9 cellular contexts compared by ENCODE assay signal in the genomic region with DNA sequence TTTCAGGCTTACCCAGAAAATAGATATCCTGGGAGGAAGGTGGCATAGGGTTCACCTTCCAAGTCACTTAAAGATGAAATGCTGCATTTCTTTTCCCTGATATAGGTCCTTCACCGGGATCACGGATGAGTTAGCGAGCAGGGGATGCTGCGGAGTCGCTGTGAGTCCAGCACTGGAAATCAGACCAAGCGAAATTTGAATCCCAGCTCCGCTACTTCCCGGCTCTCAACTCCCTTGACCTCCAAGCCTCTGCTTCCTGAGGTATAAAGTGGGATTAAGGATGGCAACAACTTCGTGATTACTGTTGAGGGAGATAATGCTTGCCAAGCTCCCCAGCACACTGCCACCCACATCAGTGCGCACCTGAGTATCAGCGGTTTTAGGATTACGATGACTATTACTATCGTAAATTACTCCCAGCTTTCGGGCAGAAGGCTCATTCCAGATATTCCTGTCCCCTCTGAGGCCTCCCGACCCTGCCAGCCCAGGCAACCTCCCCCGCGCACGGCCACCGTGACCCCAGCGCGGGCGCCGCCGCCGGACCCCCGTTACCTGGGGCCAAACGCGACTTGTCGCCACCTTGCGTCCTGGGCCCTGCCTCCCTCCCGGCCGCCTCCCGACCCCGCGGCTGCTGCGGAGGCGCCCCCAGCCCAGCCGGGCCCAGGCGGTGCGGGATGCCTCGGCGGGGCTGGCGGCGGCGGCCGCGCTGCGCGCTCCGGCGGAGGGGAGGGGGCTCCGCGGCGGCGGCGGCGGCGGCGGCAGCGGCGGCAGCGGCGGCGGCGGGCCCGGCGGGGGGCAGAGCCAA. TPM values are rescaled to one million over a fixed set of nuclear protein-coding genes. Genes with fewer than 3 reads are reported as not detected.
DNase-seq lines count a peak whose midpoint lies in the region; TF ChIP-seq lines count a peak whose summit lies in the region.
"Had no signal": no experiment of that assay in that cellular context is flagged by ENCODE, and none has a peak within 500 bp of the region (broad histone marks: within the 10 kb centered on the region; RNA-seq: fewer than 3 reads in every experiment).

No MANE protein-coding gene starts in this region.

- H3K9me3 ChIP-seq in BLaER1 treated with 17β-estradiol and CSF1 and Interleukin-3, amounts not matched to agents 10 nM and 100 nM (replicated peaks in 1 of 11) = peaks cover 27 to 42% (median 34%) of the 10 kb centered on the region in 11 experiments
- H3K9me3 ChIP-seq in effector memory CD4-positive, alpha-beta T cell (ENCODE audit: control insufficient read depth, low read length) = no peaks in the 10 kb centered on the region
- no peaks in the 10 kb centered on the region for H3K9me3 ChIP-seq in neural progenitor cell (ENCODE audit: low read depth)
- no peaks in the 10 kb centered on the region for H3K9me3 ChIP-seq in adrenal gland (replicated peaks in 1 of 3)

- peaks cover 29% of the 10 kb centered on the region for H3K27me3 Mint-ChIP-seq in neural progenitor cell (ENCODE audit: insufficient read depth, low read depth)

- H2AFZ ChIP-seq in neural progenitor cell (replicated peaks) = peak overlapping the region; percentile 96

- H3K4me2 ChIP-seq in BLaER1 treated with 17β-estradiol and CSF1 and Interleukin-3, amounts not matched to agents 10 nM and 100 nM = peak overlapping the region in 10 of 11 experiments; percentile 69 to 84 (median 82); a peak in 17 of 22 replicates
- H3K4me2 ChIP-seq in neural progenitor cell = peak overlapping the region; percentile 98

- H3K36me3 ChIP-seq in BLaER1 treated with 17β-estradiol and CSF1 and Interleukin-3, amounts not matched to agents 10 nM and 100 nM = no peaks in the 10 kb centered on the region
- H3K36me3 ChIP-seq in effector memory CD4-positive, alpha-beta T cell (ENCODE audit: control insufficient read depth, insufficient read depth, low read length) = no peaks in the 10 kb centered on the region
- no peaks in the 10 kb centered on the region for H3K36me3 ChIP-seq in neural progenitor cell
- H3K36me3 ChIP-seq in adrenal gland (replicated peaks in 1 of 2) = no peaks in the 10 kb centered on the region

- H3K27me3 ChIP-seq in BLaER1 treated with 17β-estradiol and CSF1 and Interleukin-3, amounts not matched to agents 10 nM and 100 nM = peaks cover 53 to 70% (median 67%) of the 10 kb centered on the region in 11 experiments
- peaks cover 4% of the 10 kb centered on the region for H3K27me3 ChIP-seq in effector memory CD4-positive, alpha-beta T cell (replicated peaks; ENCODE audit: control insufficient read depth, insufficient read depth, low read length, poor library complexity, severe bottlenecking)
- H3K27me3 ChIP-seq in neural progenitor cell (peaks cover 54% of the 10 kb centered on the region), adrenal gland (peaks cover 16% of the 10 kb centered on the region)

- H3K9ac ChIP-seq in BLaER1 treated with 17β-estradiol and CSF1 and Interleukin-3, amounts not matched to agents 10 nM and 100 nM = no peak overlapping the region; a peak in 1 of 22 replicates
- no peak overlapping the region for H3K9ac ChIP-seq in neural progenitor cell

- intact Hi-C loops in adrenal gland (cut with DNase I) = no loop called here

- DNase-seq in LNCaP clone FGC (ENCODE audit: low read depth) (no peak), neural progenitor cell (ENCODE audit: low spot score) (peak; percentile 29), GM10266 (ENCODE audit: extremely low spot score) (no peak), SW480 (ENCODE audit: low spot score) (no peak), adrenal gland (no peak), EL (no peak)
- no peak for DNase-seq in effector memory CD4-positive, alpha-beta T cell
- DNase-seq: activated effector memory CD4-positive, alpha-beta T cell treated with Interleukin-2 at 50 U/mL for 16 hours had no signal

- peaks cover 4% of the 10 kb centered on the region for H3K9me3 Mint-ChIP-seq in neural progenitor cell

- H3K27ac Mint-ChIP-seq in neural progenitor cell = peak overlapping the region; percentile 1

- H3K79me2 ChIP-seq in neural progenitor cell (ENCODE audit: low read depth) = peaks cover 6% of the 10 kb centered on the region

- WGBS in adrenal gland, 4 donors = 11 to 65% (median 32%) methylated on average over 10 to 66 of the region's 67 CpGs

- TF ChIP-seq CTCF in LNCaP clone FGC (IDR thresholded peaks at IDR 0.05; ENCODE audit: control insufficient read depth, extremely low read depth, insufficient read depth) (no peak), neural progenitor cell (IDR thresholded peaks at IDR 0.05) (no peak), GM10266 (IDR thresholded peaks at IDR 0.05; ENCODE audit: control insufficient read depth, insufficient read depth, low read depth, missing control alignments) (no peak), adrenal gland (IDR thresholded peaks at IDR 0.05) (no peak)

- H3K4me3 Mint-ChIP-seq in neural progenitor cell = peak overlapping the region; percentile 88

- H3K36me3 Mint-ChIP-seq in neural progenitor cell = no peaks in the 10 kb centered on the region

- H3F3A ChIP-seq in neural progenitor cell (ENCODE audit: low read depth) = peaks cover 7% of the 10 kb centered on the region

- no peak overlapping the region for H3K27ac ChIP-seq in BLaER1 treated with 17β-estradiol and CSF1 and Interleukin-3, amounts not matched to agents 10 nM and 100 nM
- no peak overlapping the region for H3K27ac ChIP-seq in effector memory CD4-positive, alpha-beta T cell (ENCODE audit: insufficient read depth, low read length, poor library complexity, severe bottlenecking)
- H3K27ac ChIP-seq in neural progenitor cell (no peak overlapping the region), adrenal gland (no peak overlapping the region)

- peaks cover 0 to 7% (median 0%) of the 10 kb centered on the region in 10 experiments; a peak in 2 of 20 replicates for H3K4me1 ChIP-seq in BLaER1 treated with 17β-estradiol and CSF1 and Interleukin-3, amounts not matched to agents 10 nM and 100 nM
- peaks cover 5% of the 10 kb centered on the region for H3K4me1 ChIP-seq in effector memory CD4-positive, alpha-beta T cell (ENCODE audit: control insufficient read depth, insufficient read depth, low read length, poor library complexity, severe bottlenecking)
- peaks cover 17% of the 10 kb centered on the region for H3K4me1 ChIP-seq in neural progenitor cell
- peaks cover 0 to 2% of the 10 kb centered on the region in 2 donors for H3K4me1 ChIP-seq in adrenal gland (replicated peaks in 1 of 2)

- peaks cover 0 to 4% (median 0%) of the 10 kb centered on the region in 11 experiments; a peak in 3 of 22 replicates for H4K20me1 ChIP-seq in BLaER1 treated with 17β-estradiol and CSF1 and Interleukin-3, amounts not matched to agents 10 nM and 100 nM
- no peaks in the 10 kb centered on the region for H4K20me1 ChIP-seq in neural progenitor cell (ENCODE audit: low read depth)

- peak overlapping the region; percentile 42 to 69 (median 58); a peak in 17 of 20 replicates for H3K4me3 ChIP-seq in BLaER1 treated with 17β-estradiol and CSF1 and Interleukin-3, amounts not matched to agents 10 nM and 100 nM
- H3K4me3 ChIP-seq in LNCaP clone FGC (ENCODE audit: low read depth, low read length) (peak overlapping the region; percentile 23; the same call in 1 of the 2 replicates), neural progenitor cell (peak overlapping the region; percentile 78), adrenal gland (peak overlapping the region in 1 of 4 donors; percentile 54)
- H3K4me3 ChIP-seq in effector memory CD4-positive, alpha-beta T cell (ENCODE audit: insufficient read depth, low read depth, low read length, poor library complexity, severe bottlenecking) = peak overlapping the region; percentile 49

- H3K4me1 Mint-ChIP-seq in neural progenitor cell = peaks cover 18% of the 10 kb centered on the region

- no peak for TF ChIP-seq POLR2A in adrenal gland (IDR thresholded peaks at IDR 0.05)

RNA-seq across cellular contexts. Expression of gene GPR27, which starts 0.5 kb away (rescaled TPM):
- total RNA-seq in neural progenitor cell (ENCODE audit: low replicate concordance) = 18.3 and 19.4 TPM in 2 replicates
- total RNA-seq in adrenal gland = 1 to 10 TPM in 5 of 8 donors, under 1 TPM in 2, not detected in 1; 0.48 to 3.7 (median 2.8) TPM
- 1 to 10 TPM in 2 of 3 donors, under 1 TPM in 1; 0.98 to 3.9 (median 1.6) TPM for polyA plus RNA-seq in adrenal gland

RNA-seq across cellular contexts. Expression of gene EIF4E3, which starts 27.9 kb away (rescaled TPM):
- 6.3 and 18.2 TPM in 2 replicates for total RNA-seq in neural progenitor cell (ENCODE audit: low replicate concordance)
- 10 to 100 TPM in 5 of 8 donors, 1 to 10 TPM in 3; 4.4 to 16.1 (median 12.2) TPM for total RNA-seq in adrenal gland
- 10 to 100 TPM in 1 of 3 donors, 1 to 10 TPM in 2; 5.0 to 13.1 (median 7.9) TPM for polyA plus RNA-seq in adrenal gland

RNA-seq across cellular contexts. Expression of gene PROK2, which starts 31.8 kb away (rescaled TPM):
- 2.0 and 2.1 TPM in 2 replicates for total RNA-seq in neural progenitor cell (ENCODE audit: low replicate concordance)
- total RNA-seq in adrenal gland = under 1 TPM in 1 of 8 donors, not detected in 7; 0.29 TPM
- polyA plus RNA-seq in adrenal gland = under 1 TPM; 0.13 to 0.24 (median 0.18) TPM
